Comparison of ENCODE assay signal across 1 cellular context in the genomic region with DNA sequence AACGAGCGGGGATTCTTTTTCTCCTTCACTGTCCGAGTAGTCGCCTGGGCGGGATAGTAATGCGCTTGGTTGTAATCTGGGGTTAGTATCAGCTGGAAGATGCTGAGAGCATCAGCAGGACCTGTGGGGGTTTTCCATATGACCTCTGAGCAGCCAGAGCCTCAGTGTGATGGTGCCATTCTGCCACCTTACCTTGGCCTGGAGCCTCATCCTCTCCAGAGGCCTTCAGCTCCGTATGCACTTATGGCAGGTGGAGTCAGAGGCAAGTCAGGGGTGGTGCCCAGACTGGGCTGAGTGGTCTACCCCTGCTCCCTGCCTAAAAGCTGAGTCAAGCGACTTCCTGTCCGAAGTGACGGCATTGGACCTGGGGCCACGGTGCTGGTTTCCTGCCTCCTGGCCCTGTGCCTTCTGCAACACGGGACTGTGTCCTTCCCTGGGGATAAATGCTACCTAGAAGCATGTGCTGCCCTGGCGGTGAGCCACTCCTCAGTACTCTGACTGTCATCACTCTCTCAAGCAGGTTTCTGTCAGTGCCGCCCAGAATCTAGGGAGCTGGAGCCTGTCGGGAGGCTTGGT.
TF ChIP-seq lines count a peak whose summit lies in the region.

No MANE protein-coding gene starts in this region.

TF ChIP-seq in H1, 55 proteins besides CTCF, POLR2A, EP300 and RAD21:
- no peak for TF ChIP-seq SIN3A (conservative IDR thresholded peaks at IDR 0.05 in 1 of 2, IDR thresholded peaks at IDR 0.05 in 1 of 2; ENCODE audit: low read depth in 1 of 2, low read length in 2 of 2)
- no peak for TF ChIP-seq SUZ12 (IDR thresholded peaks at IDR 0.05; ENCODE audit: low read length)
- TF ChIP-seq SP1 (IDR thresholded peaks at IDR 0.05; ENCODE audit: low read depth, low read length): no peak
- TF ChIP-seq POU5F1 (IDR thresholded peaks at IDR 0.05; ENCODE audit: low read depth, low read length): no peak
- no peak for TF ChIP-seq TBP (IDR thresholded peaks at IDR 0.05; ENCODE audit: low read depth, low read length)
- TF ChIP-seq ASH2L (IDR thresholded peaks at IDR 0.05; ENCODE audit: low read length): no peak
- no peak for TF ChIP-seq SAP30 (IDR thresholded peaks at IDR 0.05; ENCODE audit: insufficient read depth, insufficient replicate concordance, low read length)
- no peak for TF ChIP-seq CBX5 (IDR thresholded peaks at IDR 0.05; ENCODE audit: low read depth, low read length)
- TF ChIP-seq CEBPB (IDR thresholded peaks at IDR 0.05; ENCODE audit: low read depth, low read length): no peak
- no peak for TF ChIP-seq TAF1 (IDR thresholded peaks at IDR 0.05; ENCODE audit: low read depth, low read length)
- no peak for TF ChIP-seq FOSL1 (IDR thresholded peaks at IDR 0.05; ENCODE audit: insufficient read depth, low read depth, low read length)
